In genomic region chr7:28695300-28696261, GRCh38 we compare ENCODE assay signal across 3 cellular contexts.
TF ChIP-seq lines count a peak whose summit lies in the region.

No MANE protein-coding gene starts in this region.

TF ChIP-seq in H1, 55 proteins besides CTCF, POLR2A, EP300 and RAD21 (continued from another document):
- no peak for TF ChIP-seq E2F6 (IDR thresholded peaks at IDR 0.05)

TF ChIP-seq in GM12891, 5 proteins besides CTCF, POLR2A, EP300 and RAD21 (continued from another document):
- no peak for TF ChIP-seq TAF1 (IDR thresholded peaks at IDR 0.05; ENCODE audit: low read depth, low read length)

TF ChIP-seq in HepG2, 621 proteins besides CTCF, POLR2A, EP300 and RAD21 (continued from another document):
- TF ChIP-seq ZNF407 (CRISPR knock-in tag; IDR thresholded peaks at IDR 0.05; ENCODE audit: not compliant biosample characterization): no peak
- TF ChIP-seq RFXANK (CRISPR knock-in tag; IDR thresholded peaks at IDR 0.05): no peak
